ENCODE assay signal across 28 cellular contexts in genomic region chr4:7351014-7351413, GRCh38.
DNase-seq lines count a peak whose midpoint lies in the region; ATAC-seq and TF ChIP-seq lines count a peak whose summit lies in the region.
"Had no signal": no experiment of that assay in that cellular context is flagged by ENCODE, and none has a peak within 500 bp of the region (broad histone marks: within the 10 kb centered on the region; RNA-seq: fewer than 3 reads in every experiment).

No MANE protein-coding gene starts in this region.

- DNase-seq in left ventricle myocardium inferior (peak; percentile 3), cardiac septum (ENCODE audit: low spot score) (no peak), glutamatergic neuron (no peak), nucleus accumbens (lab: John Stamatoyannopoulos, UW) (peak in 43 of 56 donors; percentile 37 to 92 (median 68)), PC-3 (no peak), HuH-7.5 (ENCODE audit: low spot score) (no peak)
- no peak for DNase-seq in activated CD8-positive, alpha-beta memory T cell treated with anti-CD3 and anti-CD28 coated beads, Interleukin-2, amount 50 U/mL, for 4 hours
- no peak for DNase-seq in CD4-positive, alpha-beta memory T cell
- DNase-seq: activated naive CD8-positive, alpha-beta T cell treated with anti-CD3 and anti-CD28 coated beads, Interleukin-2, amount 50 U/mL, for 24 hours; activated T-cell treated with anti-CD3 and anti-CD28 coated beads, Interleukin-2, amount 50 U/mL, for 72 hours; CD8-positive, alpha-beta T cell; cerebellar nuclear complex; gastrocnemius medialis; KG1; mesenchymal stem cell; NCI-H1105; NCI-H1930; NCI-H2171 treated with DMSO at 0.1 percent for 48 hours; NCI-H510A treated with DMSO at 0.1 percent for 48 hours; stimulated activated CD4-positive, alpha-beta T cell treated with anti-CD3 and anti-CD28 coated beads, Interleukin-15, amount 100 ng/mL, for 24 hours; T-helper 17 cell; testis had no signal

- no TSS peak for BruUV-seq in PC-3 (replicated peaks; lab: Mats Ljungman, UMichigan)

- no peak overlapping the region for H2AFZ ChIP-seq in PC-3 (ENCODE audit: low read length)

- H3K27ac ChIP-seq in left ventricle myocardium inferior (replicated peaks) (no peak overlapping the region), PC-3 (ENCODE audit: low read length) (no peak overlapping the region)
- no peak overlapping the region for H3K27ac ChIP-seq in CD4-positive, alpha-beta memory T cell (ENCODE audit: low read depth, low read length)
- H3K27ac ChIP-seq: gastrocnemius medialis, HL-60, neutrophil, psoas muscle, testis had no signal

- H3K27ac Mint-ChIP-seq in glutamatergic neuron (ENCODE audit: unreplicated experiment) = peak overlapping the region; percentile 6
- H3K27ac Mint-ChIP-seq in CD4-positive, alpha-beta memory T cell = no peak overlapping the region
- H3K27ac Mint-ChIP-seq: activated naive CD8-positive, alpha-beta T cell treated with anti-CD3 and anti-CD28 coated beads, Interleukin-2, amount 50 U/mL, for 24 hours; activated T-cell treated with anti-CD3 and anti-CD28 coated beads, Interleukin-2, amount 50 U/mL, for 72 hours; CD8-positive, alpha-beta T cell; stimulated activated memory B cell treated with anti-CD40 and anti-IgM and Interleukin-4, amounts not matched to agents 10 μg/mL and 1 μg/mL and 100 μg/mL, for 72 hours; T-helper 17 cell had no signal

- peaks cover 12% of the 10 kb centered on the region for H3K4me1 Mint-ChIP-seq in glutamatergic neuron (ENCODE audit: low read depth, unreplicated experiment)
- no peaks in the 10 kb centered on the region for H3K4me1 Mint-ChIP-seq in CD4-positive, alpha-beta memory T cell
- H3K4me1 Mint-ChIP-seq: activated naive CD8-positive, alpha-beta T cell treated with anti-CD3 and anti-CD28 coated beads, Interleukin-2, amount 50 U/mL, for 24 hours; stimulated activated memory B cell treated with anti-CD40 and anti-IgM and Interleukin-4, amounts not matched to agents 10 μg/mL and 1 μg/mL and 100 μg/mL, for 72 hours; T-helper 17 cell had no signal

- H3K4me1 ChIP-seq in left ventricle myocardium inferior = no peaks in the 10 kb centered on the region
- H3K4me1 ChIP-seq in PC-3 (ENCODE audit: insufficient read depth, low read length) = no peaks in the 10 kb centered on the region
- H3K4me1 ChIP-seq in CD4-positive, alpha-beta memory T cell (ENCODE audit: insufficient read depth, low read length) = no peaks in the 10 kb centered on the region
- H3K4me1 ChIP-seq: gastrocnemius medialis, HAP-1, psoas muscle, testis had no signal

- H3K79me2 ChIP-seq in PC-3 (ENCODE audit: low read length) = no peaks in the 10 kb centered on the region

- POLR2A ChIA-PET in PC-3 (lab: Charles Lee; ENCODE audit: unreplicated experiment) = no interaction called here
- POLR2A ChIA-PET in CD4-positive, alpha-beta memory T cell (lab: Charles Lee; ENCODE audit: partially characterized antibody) = no interaction called here

- no peak overlapping the region for H3K4me3 Mint-ChIP-seq in glutamatergic neuron (ENCODE audit: unreplicated experiment)
- H3K4me3 Mint-ChIP-seq in CD4-positive, alpha-beta memory T cell = no peak overlapping the region
- H3K4me3 Mint-ChIP-seq: activated naive CD8-positive, alpha-beta T cell treated with anti-CD3 and anti-CD28 coated beads, Interleukin-2, amount 50 U/mL, for 24 hours; activated T-cell treated with anti-CD3 and anti-CD28 coated beads, Interleukin-2, amount 50 U/mL, for 72 hours; CD8-positive, alpha-beta T cell; stimulated activated memory B cell treated with anti-CD40 and anti-IgM and Interleukin-4, amounts not matched to agents 10 μg/mL and 1 μg/mL and 100 μg/mL, for 72 hours; T-helper 17 cell had no signal

- peaks cover 12% of the 10 kb centered on the region for H3K9me3 ChIP-seq in left ventricle myocardium inferior (replicated peaks)
- no peaks in the 10 kb centered on the region for H3K9me3 ChIP-seq in PC-3 (ENCODE audit: low read length)
- H3K9me3 ChIP-seq in CD4-positive, alpha-beta memory T cell (ENCODE audit: control insufficient read depth in 1 of 2, low read length in 2 of 2) = no peaks in the 10 kb centered on the region
- H3K9me3 ChIP-seq: gastrocnemius medialis, HAP-1, neutrophil, testis had no signal

- H3K27me3 ChIP-seq in left ventricle myocardium inferior (ENCODE audit: low read depth) = no peaks in the 10 kb centered on the region
- H3K27me3 ChIP-seq in PC-3 (ENCODE audit: low read length) = no peaks in the 10 kb centered on the region
- no peaks in the 10 kb centered on the region for H3K27me3 ChIP-seq in CD4-positive, alpha-beta memory T cell (ENCODE audit: insufficient read depth, low read length)
- H3K27me3 ChIP-seq: gastrocnemius medialis, neutrophil, testis had no signal

- no peak overlapping the region for H3K4me2 ChIP-seq in PC-3 (ENCODE audit: low read length)

- TF ChIP-seq CTCF in left ventricle myocardium inferior (IDR thresholded peaks at IDR 0.05; ENCODE audit: borderline replicate concordance) (no peak), glutamatergic neuron (IDR thresholded peaks at IDR 0.05; ENCODE audit: partially characterized antibody, unreplicated experiment) (no peak), PC-3 (conservative IDR thresholded peaks at IDR 0.05; ENCODE audit: low read depth, low read length) (no peak)

- H3K36me3 Mint-ChIP-seq in glutamatergic neuron (ENCODE audit: unreplicated experiment) = peaks cover 8% of the 10 kb centered on the region
- H3K36me3 Mint-ChIP-seq in CD4-positive, alpha-beta memory T cell = no peaks in the 10 kb centered on the region
- H3K36me3 Mint-ChIP-seq: CD8-positive, alpha-beta T cell; stimulated activated memory B cell treated with anti-CD40 and anti-IgM and Interleukin-4, amounts not matched to agents 10 μg/mL and 1 μg/mL and 100 μg/mL, for 72 hours had no signal

- CTCF ChIA-PET in PC-3 (lab: Charles Lee) = no interaction called here
- CTCF ChIA-PET in CD4-positive, alpha-beta memory T cell (lab: Charles Lee; ENCODE audit: partially characterized antibody) = no interaction called here

- no peaks in the 10 kb centered on the region for H3K9me2 ChIP-seq in PC-3 (replicated peaks; ENCODE audit: low read length)

- no peak for ATAC-seq in PC-3
- ATAC-seq: activated naive CD8-positive, alpha-beta T cell treated with anti-CD3 and anti-CD28 coated beads, Interleukin-2, amount 50 U/mL, for 24 hours; activated T-cell treated with anti-CD3 and anti-CD28 coated beads, Interleukin-2, amount 50 U/mL, for 72 hours; CD8-positive, alpha-beta T cell; gastrocnemius medialis; psoas muscle; SK-N-SH treated with all-trans-retinoic acid at 6 μM for 48 hours; stimulated activated memory B cell treated with anti-CD40 and anti-IgM and Interleukin-4, amounts not matched to agents 10 μg/mL and 1 μg/mL and 100 μg/mL, for 72 hours; T-helper 17 cell had no signal

- peaks cover 6% of the 10 kb centered on the region for H3K27me3 Mint-ChIP-seq in glutamatergic neuron (ENCODE audit: unreplicated experiment)
- peaks cover 3 to 5% of the 10 kb centered on the region in 2 donors for H3K27me3 Mint-ChIP-seq in CD4-positive, alpha-beta memory T cell

- H3K36me3 ChIP-seq in left ventricle myocardium inferior = no peaks in the 10 kb centered on the region
- H3K36me3 ChIP-seq in PC-3 (ENCODE audit: low read depth, low read length) = no peaks in the 10 kb centered on the region
- no peaks in the 10 kb centered on the region for H3K36me3 ChIP-seq in CD4-positive, alpha-beta memory T cell (ENCODE audit: insufficient read depth, low read length)
- H3K36me3 ChIP-seq: gastrocnemius medialis, HAP-1, neutrophil had no signal

- H3K9me3 Mint-ChIP-seq in glutamatergic neuron (ENCODE audit: unreplicated experiment) = peaks cover 4% of the 10 kb centered on the region
- H3K9me3 Mint-ChIP-seq in CD4-positive, alpha-beta memory T cell = peaks cover 2 to 12% (median 4%) of the 10 kb centered on the region in 8 donors

- no peaks in the 10 kb centered on the region for H4K20me1 ChIP-seq in PC-3 (ENCODE audit: low read length)

- H3F3A ChIP-seq in PC-3 (ENCODE audit: low read length, unreplicated experiment) = no peaks in the 10 kb centered on the region

- H3K4me3 ChIP-seq in left ventricle myocardium inferior = no peak overlapping the region
- H3K4me3 ChIP-seq in PC-3 (ENCODE audit: low read length) = no peak overlapping the region
- H3K4me3 ChIP-seq in CD4-positive, alpha-beta memory T cell (ENCODE audit: low read length in 2 of 2) = no peak overlapping the region
- H3K4me3 ChIP-seq: gastrocnemius medialis, HAP-1, psoas muscle, testis had no signal

- intact Hi-C loops in left ventricle myocardium inferior (cut with micrococcal nuclease) = no loop called here
- intact Hi-C loops in cardiac septum (cut with DNase I) = no loop called here
- intact Hi-C loops in PC-3 (cut with micrococcal nuclease) = no loop called here
- intact Hi-C loops in CD4-positive, alpha-beta memory T cell (cut with micrococcal nuclease) = no loop called here

- H3K9ac ChIP-seq in PC-3 (ENCODE audit: low read length) = no peak overlapping the region

Comparison
In these comparisons a context has a peak if more than half of its experiments do, and no peak if none do; other contexts are left out.
1. DNase-seq: peak in left ventricle myocardium inferior (single experiment) and nucleus accumbens (43 of 56); none in cardiac septum (single experiment), glutamatergic neuron (single experiment), PC-3 (single experiment), HuH-7.5 (single experiment), activated CD8-positive, alpha-beta memory T cell treated with anti-CD3 and anti-CD28 coated beads, Interleukin-2, amount 50 U/mL, for 4 hours (single experiment) and CD4-positive, alpha-beta memory T cell (0 of 5).